ENCODE assay signal across 1 cellular context in genomic region chr7:151226875-151227782, GRCh38.
TF ChIP-seq lines count a peak whose summit lies in the region.

Gene ABCF2 (minus strand): TSS chr7:151227205. CDS start chr7:151226458, 747 bp downstream.

TF ChIP-seq in K562, 482 proteins besides CTCF, POLR2A, EP300 and RAD21 (continued from another document and continues in another):
- no peak for TF ChIP-seq NCOA6 (IDR thresholded peaks at IDR 0.05)
- TF ChIP-seq ZNF239 (CRISPR knock-in tag; IDR thresholded peaks at IDR 0.05), result no peak
- peak; percentile 15; the same call in 1 of the 2 replicates for TF ChIP-seq SMARCE1 (IDR thresholded peaks at IDR 0.05)
- peak; percentile 90 for TF ChIP-seq MAX (CRISPR knock-in tag; IDR thresholded peaks at IDR 0.05)
- no peak for TF ChIP-seq ZNF212 (CRISPR knock-in tag; IDR thresholded peaks at IDR 0.05)
- no peak for TF ChIP-seq ZBTB43 (CRISPR knock-in tag; IDR thresholded peaks at IDR 0.05)
- TF ChIP-seq ELF4 (CRISPR knock-in tag; IDR thresholded peaks at IDR 0.05), result peak; percentile 86; the same call in 1 of the 2 replicates
- TF ChIP-seq RERE (CRISPR knock-in tag; IDR thresholded peaks at IDR 0.05; ENCODE audit: borderline replicate concordance), result no peak
- peak; percentile 80 for TF ChIP-seq NR2C1 (IDR thresholded peaks at IDR 0.05)
- peak; percentile 88 for TF ChIP-seq NR2C1 (tag; IDR thresholded peaks at IDR 0.05)
- TF ChIP-seq HMBOX1 (IDR thresholded peaks at IDR 0.05), result no peak
- TF ChIP-seq MCM2 (IDR thresholded peaks at IDR 0.05; ENCODE audit: low read depth), result no peak
- TF ChIP-seq SETDB1 (IDR thresholded peaks at IDR 0.05; ENCODE audit: low read length), result no peak
- TF ChIP-seq ELK3 (CRISPR knock-in tag; IDR thresholded peaks at IDR 0.05), result no peak
- no peak for TF ChIP-seq ZNF133 (CRISPR knock-in tag; IDR thresholded peaks at IDR 0.05)
- TF ChIP-seq HNRNPLL (IDR thresholded peaks at IDR 0.05; ENCODE audit: low read depth, low read length, poor library complexity, severe bottlenecking), result no peak
- peak; percentile 99 for TF ChIP-seq CREB1 (IDR thresholded peaks at IDR 0.05)
- peak; percentile 99 for TF ChIP-seq CREB1 (CRISPR knock-in tag; IDR thresholded peaks at IDR 0.05)
- no peak for TF ChIP-seq ELF1 (tag; IDR thresholded peaks at IDR 0.05)
- peak; percentile 91 for TF ChIP-seq MGA (IDR thresholded peaks at IDR 0.05)
- no peak for TF ChIP-seq DEAF1 (CRISPR knock-in tag; IDR thresholded peaks at IDR 0.05)
- TF ChIP-seq MTA1 (IDR thresholded peaks at IDR 0.05; ENCODE audit: borderline replicate concordance), result peak; percentile 100
- no peak for TF ChIP-seq ZNF707 (CRISPR knock-in tag; conservative IDR thresholded peaks at IDR 0.05)
- no peak for TF ChIP-seq PATZ1 (CRISPR knock-in tag; IDR thresholded peaks at IDR 0.05; ENCODE audit: borderline replicate concordance)
- no peak for TF ChIP-seq E2F3 (CRISPR knock-in tag; IDR thresholded peaks at IDR 0.05)
- TF ChIP-seq CCAR2 (IDR thresholded peaks at IDR 0.05; ENCODE audit: low read depth, low read length), result no peak
- no peak for TF ChIP-seq THAP12 (CRISPR knock-in tag; IDR thresholded peaks at IDR 0.05)
